8 cellular contexts compared by ENCODE assay signal in the genomic region with DNA sequence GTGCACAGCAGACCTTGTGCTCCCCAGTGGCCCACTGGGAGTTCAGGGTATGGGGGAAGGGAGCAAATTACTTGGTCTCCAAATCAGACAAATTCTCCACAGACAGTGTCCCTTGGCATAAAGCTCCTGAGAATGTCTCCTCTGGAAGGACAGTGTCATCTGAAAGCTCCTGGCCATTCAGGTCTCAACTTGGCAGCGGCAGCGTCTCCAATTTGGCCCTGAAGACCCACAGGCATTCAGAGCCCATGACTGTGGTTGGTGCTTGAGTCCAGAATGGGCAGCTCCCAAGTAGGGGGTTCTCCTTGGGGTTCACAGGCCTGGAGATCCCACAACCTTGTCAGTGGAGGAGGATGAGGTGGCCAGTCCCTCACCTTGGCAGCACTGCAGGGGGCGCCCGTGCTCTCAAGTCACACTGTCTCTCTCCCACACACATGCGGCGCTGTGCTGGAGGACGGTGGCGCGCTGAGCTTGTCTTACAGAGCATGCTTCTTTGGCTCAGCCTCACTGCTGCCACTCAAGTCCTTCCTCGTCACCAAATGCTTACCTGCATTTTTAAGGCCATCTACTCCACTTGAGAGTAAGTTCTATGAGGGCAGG. TPM values are rescaled to one million over a fixed set of nuclear protein-coding genes. Genes with fewer than 3 reads are reported as not detected.
DNase-seq lines count a peak whose midpoint lies in the region; ATAC-seq and TF ChIP-seq lines count a peak whose summit lies in the region.

No MANE protein-coding gene starts in this region.

- TF ChIP-seq POLR2A in HCT116 (IDR thresholded peaks at IDR 0.05; ENCODE audit: borderline replicate concordance, extremely low read depth, insufficient read depth, insufficient read length), result no peak
- no peak for TF ChIP-seq POLR2A in vagina (IDR thresholded peaks at IDR 0.05)

- peak; percentile 43 for TF ChIP-seq CTCF in AG09309 (IDR thresholded peaks at IDR 0.05; ENCODE audit: control insufficient read depth, insufficient read depth, low read depth, low read length, missing control alignments)
- peak; percentile 25 to 40 (median 34); a peak in 3 of 6 replicates for TF ChIP-seq CTCF in HCT116 (IDR thresholded peaks at IDR 0.05 in 2 of 3, conservative IDR thresholded peaks at IDR 0.05 in 1 of 3; ENCODE audit: borderline replicate concordance in 1 of 3, insufficient read depth in 1 of 3, low read depth in 2 of 3, low read length in 2 of 3)
- TF ChIP-seq CTCF in activated B cell treated with CpG ODN at 0.5 μM for 24 hours (IDR thresholded peaks at IDR 0.05), result no peak
- TF ChIP-seq CTCF in retinal pigment epithelial cell (conservative IDR thresholded peaks at IDR 0.05; ENCODE audit: low read depth, low read length), result peak; percentile 47
- peak in 1 of 3 experiments; percentile 15 for TF ChIP-seq CTCF in vagina (IDR thresholded peaks at IDR 0.05)

- H3K4me1 Mint-ChIP-seq in activated B cell treated with CpG ODN at 0.5 μM for 24 hours, result peaks cover 9% of the 10 kb centered on the region

- H3K36me3 ChIP-seq in HCT116 (ENCODE audit: control insufficient read depth in 1 of 2, insufficient read depth in 2 of 2, low read length in 2 of 2) (peaks cover 26 to 46% of the 10 kb centered on the region in 2 experiments; a peak in 3 of 4 replicates), vagina (peaks cover 0 to 65% of the 10 kb centered on the region in 2 donors)

- peak; percentile 44; the same call in 1 of the 2 replicates for TF ChIP-seq RAD21 in HCT116 (IDR thresholded peaks at IDR 0.05; ENCODE audit: low read depth)

- RAD21 ChIA-PET in HCT116 (lab: Charles Lee; ENCODE audit: low non-redundant PET in 1 of 2, low total read pairs in 2 of 2, uncharacterized antibody in 2 of 2, unreplicated experiment in 2 of 2), result interaction anchor here (0.7 to 1.3 kb wide), 3 partner anchors 42 to 280 kb away, joined by 3 to 6 read pairs (median 3); no protein-coding TSS in a partner anchor

- ATAC-seq in HCT116 (peak; percentile 81), activated B cell treated with CpG ODN at 0.5 μM for 24 hours (ENCODE audit: low read depth) (peak; percentile 57), HG02678 (IDR thresholded peaks at IDR 0.05; ENCODE audit: unreplicated experiment) (no peak)

- H3K4me3 ChIP-seq in AG09309 (ENCODE audit: control insufficient read depth, low read depth, low read length), result no peak overlapping the region
- no peak overlapping the region for H3K4me3 ChIP-seq in HCT116 (replicated peaks in 1 of 2; ENCODE audit: low read depth in 1 of 2, low read length in 2 of 2)
- no peak overlapping the region for H3K4me3 ChIP-seq in retinal pigment epithelial cell (ENCODE audit: low read length)
- no peak overlapping the region for H3K4me3 ChIP-seq in vagina

- H3K27me3 Mint-ChIP-seq in activated B cell treated with CpG ODN at 0.5 μM for 24 hours, result no peaks in the 10 kb centered on the region

- intact Hi-C loops in HCT116 (cut with micrococcal nuclease), result no loop called here
- intact Hi-C loops in activated B cell treated with CpG ODN at 0.5 μM for 24 hours (cut with micrococcal nuclease), result loop anchor here (5.0 kb wide), 1 partner anchor 225 kb away; no protein-coding TSS in a partner anchor
- intact Hi-C loops in vagina (cut with DNase I), result loop anchor here (10.0 kb wide), 1 partner anchor 168 kb away; a partner anchor contains a TSS

- H3K79me2 ChIP-seq in HCT116 (ENCODE audit: insufficient read depth, low read length), result peaks cover 2% of the 10 kb centered on the region; the same call in 1 of the 2 replicates

- H3K27ac ChIP-seq in HCT116 (ENCODE audit: low read depth, low read length) (no peak overlapping the region), epithelial cell of prostate (peak overlapping the region; percentile 62), vagina (no peak overlapping the region)

- H3K9ac ChIP-seq in HCT116 (ENCODE audit: low read length), result no peak overlapping the region

- H3K27me3 ChIP-seq in HCT116 (ENCODE audit: insufficient read depth, low read length) (no peaks in the 10 kb centered on the region), vagina (no peaks in the 10 kb centered on the region)

- H3K9me2 ChIP-seq in HCT116 (ENCODE audit: insufficient read depth), result no peaks in the 10 kb centered on the region

- no peak overlapping the region for H3K27ac Mint-ChIP-seq in activated B cell treated with CpG ODN at 0.5 μM for 24 hours

- no peak for DNase-seq in AG09309 (ENCODE audit: low read depth)
- no peak for DNase-seq in HCT116 (ENCODE audit: low read depth, low spot score)
- no peak for DNase-seq in activated B cell treated with CpG ODN at 0.5 μM for 24 hours
- DNase-seq in epithelial cell of prostate (ENCODE audit: low read depth, low spot score), result no peak
- no peak for DNase-seq in retinal pigment epithelial cell (ENCODE audit: low read depth)
- no peak for DNase-seq in vagina (ENCODE audit: extremely low spot score in 2 of 2)
- DNase-seq in NCI-H1436 (lab: John Stamatoyannopoulos, UW), result no peak

- no TSS peak for BruUV-seq in HCT116 (replicated peaks; lab: Mats Ljungman, UMichigan)

- no peaks in the 10 kb centered on the region for H3K4me1 ChIP-seq in HCT116 (ENCODE audit: control insufficient read depth in 1 of 2, insufficient read depth in 2 of 2, low read length in 2 of 2)
- no peaks in the 10 kb centered on the region for H3K4me1 ChIP-seq in vagina

- H3K36me3 Mint-ChIP-seq in activated B cell treated with CpG ODN at 0.5 μM for 24 hours (ENCODE audit: low read depth), result peaks cover 68% of the 10 kb centered on the region

- no peak overlapping the region for H3K4me3 Mint-ChIP-seq in activated B cell treated with CpG ODN at 0.5 μM for 24 hours

- POLR2A ChIA-PET in HCT116 (lab: Charles Lee) (no interaction called here), activated B cell treated with CpG ODN at 0.5 μM for 24 hours (lab: Charles Lee) (interaction anchor here (0.7 to 0.9 kb wide), 2 partner anchors 173 to 233 kb away, joined by 3 to 4 read pairs; no protein-coding TSS in a partner anchor)

- no peaks in the 10 kb centered on the region for H3K9me3 ChIP-seq in HCT116 (ENCODE audit: control insufficient read depth in 1 of 2, insufficient read depth in 1 of 2, low read depth in 1 of 2, low read length in 2 of 2)
- H3K9me3 ChIP-seq in vagina, result no peaks in the 10 kb centered on the region

- no peak overlapping the region for H2AFZ ChIP-seq in HCT116 (ENCODE audit: low read depth, low read length, poor library complexity, severe bottlenecking)

- no peaks in the 10 kb centered on the region for H4K20me1 ChIP-seq in HCT116 (ENCODE audit: insufficient read depth)

- no peak overlapping the region for H3K4me2 ChIP-seq in HCT116 (ENCODE audit: low read length)

- CTCF ChIA-PET in HCT116 (lab: Charles Lee) (interaction anchor here (0.9 to 2.4 kb wide), 7 partner anchors 20 to 346 kb away, joined by 3 to 5 read pairs (median 4); a partner anchor contains a TSS), activated B cell treated with CpG ODN at 0.5 μM for 24 hours (lab: Charles Lee) (interaction anchor here (0.6 to 3.8 kb wide), 4 partner anchors 11 to 232 kb away, joined by 3 to 30 read pairs (median 12); no protein-coding TSS in a partner anchor)

- H3K9me3 Mint-ChIP-seq in activated B cell treated with CpG ODN at 0.5 μM for 24 hours, result no peaks in the 10 kb centered on the region

TF ChIP-seq in HCT116, 20 proteins besides CTCF, POLR2A, EP300 and RAD21:
- TF ChIP-seq YY1 (IDR thresholded peaks at IDR 0.05; ENCODE audit: extremely low read depth, insufficient replicate concordance, low read depth, low read length), result no peak
- TF ChIP-seq ZNF274 (IDR thresholded peaks at IDR 0.05; ENCODE audit: low read depth, low read length), result no peak
- TF ChIP-seq CBX3 (IDR thresholded peaks at IDR 0.05; ENCODE audit: low read depth), result no peak
- TF ChIP-seq SIN3A (IDR thresholded peaks at IDR 0.05; ENCODE audit: low read depth), result no peak
- TF ChIP-seq, protein P1, sequence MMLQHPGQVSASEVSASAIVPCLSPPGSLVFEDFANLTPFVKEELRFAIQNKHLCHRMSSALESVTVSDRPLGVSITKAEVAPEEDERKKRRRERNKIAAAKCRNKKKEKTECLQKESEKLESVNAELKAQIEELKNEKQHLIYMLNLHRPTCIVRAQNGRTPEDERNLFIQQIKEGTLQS (IDR thresholded peaks at IDR 0.05), result no peak
- no peak for TF ChIP-seq CEBPB (IDR thresholded peaks at IDR 0.05; ENCODE audit: low read depth)
- no peak for TF ChIP-seq EZH2 (IDR thresholded peaks at IDR 0.05)
- TF ChIP-seq, protein P2, sequence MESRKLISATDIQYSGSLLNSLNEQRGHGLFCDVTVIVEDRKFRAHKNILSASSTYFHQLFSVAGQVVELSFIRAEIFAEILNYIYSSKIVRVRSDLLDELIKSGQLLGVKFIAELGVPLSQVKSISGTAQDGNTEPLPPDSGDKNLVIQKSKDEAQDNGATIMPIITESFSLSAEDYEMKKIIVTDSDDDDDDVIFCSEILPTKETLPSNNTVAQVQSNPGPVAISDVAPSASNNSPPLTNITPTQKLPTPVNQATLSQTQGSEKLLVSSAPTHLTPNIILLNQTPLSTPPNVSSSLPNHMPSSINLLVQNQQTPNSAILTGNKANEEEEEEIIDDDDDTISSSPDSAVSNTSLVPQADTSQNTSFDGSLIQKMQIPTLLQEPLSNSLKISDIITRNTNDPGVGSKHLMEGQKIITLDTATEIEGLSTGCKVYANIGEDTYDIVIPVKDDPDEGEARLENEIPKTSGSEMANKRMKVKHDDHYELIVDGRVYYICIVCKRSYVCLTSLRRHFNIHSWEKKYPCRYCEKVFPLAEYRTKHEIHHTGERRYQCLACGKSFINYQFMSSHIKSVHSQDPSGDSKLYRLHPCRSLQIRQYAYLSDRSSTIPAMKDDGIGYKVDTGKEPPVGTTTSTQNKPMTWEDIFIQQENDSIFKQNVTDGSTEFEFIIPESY (IDR thresholded peaks at IDR 0.05; ENCODE audit: extremely low read depth, insufficient replicate concordance, low read length), result no peak
- no peak for TF ChIP-seq TCF7L2 (IDR thresholded peaks at IDR 0.05; ENCODE audit: borderline replicate concordance, extremely low read depth, insufficient read depth, insufficient read length)
- TF ChIP-seq FOSL1 (IDR thresholded peaks at IDR 0.05; ENCODE audit: low read depth), result no peak
- no peak for TF ChIP-seq EZH2phosphoT487 (IDR thresholded peaks at IDR 0.05; ENCODE audit: borderline replicate concordance)
- no peak for TF ChIP-seq SRF (IDR thresholded peaks at IDR 0.05; ENCODE audit: low read depth)
- TF ChIP-seq EGR1 (IDR thresholded peaks at IDR 0.05; ENCODE audit: low read depth), result no peak

RNA-seq across cellular contexts. Expression of a gene that starts 20.7 kb away (rescaled TPM):
- total RNA-seq in HCT116 (2021; ENCODE audit: unreplicated experiment) (106 TPM), activated B cell treated with CpG ODN at 0.5 μM for 24 hours (62.7 and 65.9 TPM in 2 replicates), vagina (135 TPM)
- polyA plus RNA-seq in HCT116 (2012), result 264 and 265 TPM in 2 replicates

RNA-seq across cellular contexts. Expression of a gene that starts 21.6 kb away (rescaled TPM):
- not detected for total RNA-seq in HCT116 (2021; ENCODE audit: unreplicated experiment)
- polyA plus RNA-seq in HCT116 (2012), result 0.09 TPM in 1 of 2 replicates, not detected in the other
- total RNA-seq in activated B cell treated with CpG ODN at 0.5 μM for 24 hours, result 1.6 TPM in 2 replicates
- 71.5 TPM for total RNA-seq in vagina

Comparison
In these comparisons a context has a peak if more than half of its experiments do, and no peak if none do; other contexts are left out.
1. RNA of a gene that starts 21.6 kb away (total RNA-seq): 71.5 TPM in vagina (single experiment); 1.6 TPM in activated B cell treated with CpG ODN at 0.5 μM for 24 hours and not detected in HCT116 (single experiment); every median in the first group is over 10 times any median in the second.